Comparison of ENCODE assay signal across 8 cellular contexts in the genomic region with DNA sequence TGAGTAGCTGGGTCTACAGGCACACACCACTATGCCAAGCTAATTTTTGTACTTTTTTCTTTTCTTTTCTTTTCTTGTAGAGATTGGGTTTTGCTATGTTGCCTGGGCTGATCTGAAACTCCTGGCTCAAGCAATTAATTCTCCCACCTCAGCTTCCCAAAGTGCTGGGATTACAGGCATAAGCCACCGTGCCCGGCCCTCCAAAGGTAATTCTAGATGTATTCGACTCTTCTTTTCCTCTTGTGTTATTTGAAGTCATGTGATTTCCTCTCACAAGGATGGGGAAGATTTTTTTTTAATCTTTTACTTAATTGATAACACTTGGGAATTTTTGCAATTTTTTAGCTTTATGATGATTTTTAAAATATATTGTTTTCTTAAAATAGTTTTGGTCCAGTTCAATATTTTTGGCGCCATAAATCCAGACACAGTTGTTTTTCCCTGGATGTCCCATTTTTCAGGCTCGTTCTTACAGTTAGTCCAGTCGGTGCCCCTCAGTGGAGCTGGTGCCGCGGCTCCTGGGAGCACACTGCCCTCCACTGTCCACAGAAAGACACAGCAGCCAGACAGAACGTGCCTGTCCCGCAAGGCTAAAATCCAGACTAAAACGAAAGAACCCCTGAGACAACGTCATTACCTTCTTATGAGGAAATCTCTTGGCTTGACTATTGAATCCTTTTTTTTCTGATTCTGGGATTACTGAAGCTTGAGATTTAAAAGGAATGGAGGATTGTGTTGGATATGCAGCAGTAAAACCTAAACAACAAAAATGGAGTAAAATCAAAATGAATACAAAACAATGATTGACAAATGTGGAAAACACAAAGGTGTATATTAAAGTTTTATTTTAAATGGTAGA. TPM values are rescaled to one million over a fixed set of nuclear protein-coding genes. Genes with fewer than 3 reads are reported as not detected.
DNase-seq lines count a peak whose midpoint lies in the region; ATAC-seq and TF ChIP-seq lines count a peak whose summit lies in the region.

No MANE protein-coding gene starts in this region.

- intact Hi-C loops in colonic mucosa (cut with DNase I) (loop anchor here (1.0 kb wide), 1 partner anchor 191 kb away; no protein-coding TSS in a partner anchor), left lung (cut with DNase I) (loop anchor here in 1 of 2 donors (2.0 kb wide), 1 partner anchor 188 kb away; no protein-coding TSS in a partner anchor)

- H3K4me1 ChIP-seq in colonic mucosa, result no peaks in the 10 kb centered on the region
- H3K4me1 ChIP-seq in left lung, result peaks cover 4 to 43% of the 10 kb centered on the region in 2 donors

- H3K27me3 ChIP-seq in colonic mucosa (no peaks in the 10 kb centered on the region), left lung (no peaks in the 10 kb centered on the region)

- H3K9me3 ChIP-seq in colonic mucosa (no peaks in the 10 kb centered on the region), left lung (no peaks in the 10 kb centered on the region)

- ATAC-seq in HG02678 (IDR thresholded peaks at IDR 0.05; ENCODE audit: unreplicated experiment) (peak; percentile 51), left lung (peak; percentile 96), HG03520 (IDR thresholded peaks at IDR 0.05; ENCODE audit: unreplicated experiment) (no peak)

- TF ChIP-seq CTCF in colonic mucosa (IDR thresholded peaks at IDR 0.05), result peak; percentile 89
- TF ChIP-seq CTCF in left lung (IDR thresholded peaks at IDR 0.05), result peak; percentile 92

- peak; percentile 64 for DNase-seq in DMS53 treated with DMSO at 0.1 percent for 48 hours (lab: John Stamatoyannopoulos, UW; ENCODE audit: unreplicated experiment)
- peak; percentile 71 for DNase-seq in NCI-H510A treated with DMSO at 0.1 percent for 48 hours (lab: John Stamatoyannopoulos, UW)
- DNase-seq in activated CD4-positive, alpha-beta T cell treated with anti-CD3 and anti-CD28 coated beads, Interleukin-2, amount 50 U/mL, for 1 hour, result peak; percentile 64
- DNase-seq in colonic mucosa, result peak; percentile 82
- peak; percentile 70 to 90 for DNase-seq in left lung
- DNase-seq in stimulated activated CD4-positive, alpha-beta T cell treated with anti-CD3 and anti-CD28 coated beads, Interleukin-4, amount 100 ng/mL, for 24 hours, result peak; percentile 72

- H3K4me3 ChIP-seq in colonic mucosa (no peak overlapping the region), left lung (no peak overlapping the region)

- H3K36me3 ChIP-seq in colonic mucosa, result no peaks in the 10 kb centered on the region
- no peaks in the 10 kb centered on the region for H3K36me3 ChIP-seq in left lung

- no peak overlapping the region for H3K9ac ChIP-seq in colonic mucosa (ENCODE audit: low read depth in 2 of 2, low read length in 2 of 2)

- peak overlapping the region; percentile 65 for H3K27ac ChIP-seq in colonic mucosa
- peak overlapping the region; percentile 45 for H3K27ac ChIP-seq in left lung

RNA-seq across cellular contexts. Expression of gene STPG1, which starts 22.4 kb away (rescaled TPM):
- total RNA-seq in colonic mucosa (10 to 100 TPM; 13.6 to 18.4 TPM), left lung (1 to 10 TPM; 8.7 to 9.1 TPM)

RNA-seq across cellular contexts. Expression of gene NIPAL3, which starts 24.4 kb away (rescaled TPM):
- total RNA-seq in colonic mucosa (10 to 100 TPM; 41.3 to 45.2 TPM), left lung (10 to 100 TPM; 36.2 to 41.1 TPM)
